12 cellular contexts compared by ENCODE assay signal in genomic region chr5:132819468-132819867, GRCh38. TPM values are rescaled to one million over a fixed set of nuclear protein-coding genes. Genes with fewer than 3 reads are reported as not detected.
A peak's percentile ranks its signal among the peaks of the same experiment; 100 is the strongest.
DNase-seq lines count a peak whose midpoint lies in the region; ATAC-seq, FAIRE-seq and TF ChIP-seq lines count a peak whose summit lies in the region.
"Had no signal": no experiment of that assay in that cellular context is flagged by ENCODE, and none has a peak within 500 bp of the region (broad histone marks: within the 10 kb centered on the region; RNA-seq: fewer than 3 reads in every experiment).

No MANE protein-coding gene starts in this region.

- no TSS peak for BruUV-seq in K562 (replicated peaks; lab: Mats Ljungman, UMichigan)

- H3K4me1 ChIP-seq in BLaER1 treated with 17β-estradiol and CSF1 and Interleukin-3, amounts not matched to agents 10 nM and 100 nM: peaks cover 0 to 17% (median 8%) of the 10 kb centered on the region in 10 experiments; a peak in 9 of 20 replicates
- H3K4me1 ChIP-seq in K562 (replicated peaks in 1 of 2; ENCODE audit: control insufficient read depth in 2 of 2, insufficient read depth in 2 of 2, low read length in 2 of 2): peaks cover 2 to 23% of the 10 kb centered on the region in 2 experiments; a peak in 3 of 5 replicates

- H4K20me1 ChIP-seq in BLaER1 treated with 17β-estradiol and CSF1 and Interleukin-3, amounts not matched to agents 10 nM and 100 nM: peaks cover 0 to 32% (median 9%) of the 10 kb centered on the region in 11 experiments; a peak in 13 of 22 replicates
- H4K20me1 ChIP-seq in K562 (replicated peaks; ENCODE audit: control insufficient read depth, insufficient read depth, low read length): no peaks in the 10 kb centered on the region

- no peaks in the 10 kb centered on the region for H3K9me3 Mint-ChIP-seq in naive thymus-derived CD8-positive, alpha-beta T cell

- H2AFZ ChIP-seq in K562 (ENCODE audit: low read depth, low read length): no peak overlapping the region

- in situ Hi-C loops in K562 (cut with MboI): no loop called here

- peaks cover 52 to 99% (median 88%) of the 10 kb centered on the region in 11 experiments for H3K27me3 ChIP-seq in BLaER1 treated with 17β-estradiol and CSF1 and Interleukin-3, amounts not matched to agents 10 nM and 100 nM
- H3K27me3 ChIP-seq in K562 (ENCODE audit: control insufficient read depth in 2 of 2, insufficient read depth in 2 of 2, low read length in 2 of 2): no peaks in the 10 kb centered on the region

- intact Hi-C loops in K562 (cut with micrococcal nuclease): no loop called here

- H3K4me1 Mint-ChIP-seq in naive thymus-derived CD8-positive, alpha-beta T cell: peaks cover 6 to 27% (median 15%) of the 10 kb centered on the region in 4 donors

- no peaks in the 10 kb centered on the region for H3K9me1 ChIP-seq in K562 (ENCODE audit: control insufficient read depth, insufficient read depth, low read length)

- CTCF ChIA-PET in K562 (lab: Yijun Ruan, JAX; ENCODE audit: low intra/inter-chr PET ratio): interaction anchor here (0.7 to 2.4 kb wide), 7 partner anchors 27 to 434 kb away, joined by 3 to 19 read pairs (median 5); partner anchors contain the start of gene UQCRQ

- H3K27ac ChIP-seq in BLaER1 treated with 17β-estradiol and CSF1 and Interleukin-3, amounts not matched to agents 10 nM and 100 nM: no peak overlapping the region
- H3K27ac ChIP-seq in K562 (ENCODE audit: extremely low read depth, low read depth, low read length): no peak overlapping the region
- H3K27ac ChIP-seq: prostate gland, upper lobe of left lung had no signal

- peaks cover 0 to 5% (median 3%) of the 10 kb centered on the region in 11 experiments; a peak in 16 of 22 replicates for H3K9me3 ChIP-seq in BLaER1 treated with 17β-estradiol and CSF1 and Interleukin-3, amounts not matched to agents 10 nM and 100 nM (replicated peaks in 1 of 11)
- no peaks in the 10 kb centered on the region for H3K9me3 ChIP-seq in K562 (replicated peaks; ENCODE audit: control insufficient read depth, insufficient read depth, low read depth, low read length)
- H3K9me3 ChIP-seq: prostate gland, upper lobe of left lung had no signal

- peaks cover 0 to 18% (median 0%) of the 10 kb centered on the region in 11 experiments; a peak in 8 of 22 replicates for H3K36me3 ChIP-seq in BLaER1 treated with 17β-estradiol and CSF1 and Interleukin-3, amounts not matched to agents 10 nM and 100 nM
- peaks cover 18% of the 10 kb centered on the region; the same call in 2 of the 3 replicates for H3K36me3 ChIP-seq in K562 (ENCODE audit: control insufficient read depth, insufficient read depth, low read length)
- H3K36me3 ChIP-seq: prostate gland had no signal

- TF ChIP-seq CTCF in GM12875 (IDR thresholded peaks at IDR 0.05; ENCODE audit: borderline replicate concordance, insufficient read depth, low read depth, low read length) (no peak), K562 (IDR thresholded peaks at IDR 0.05 in 2 of 3, conservative IDR thresholded peaks at IDR 0.05 in 1 of 3; ENCODE audit: insufficient read depth in 2 of 3, low read depth in 1 of 3, low read length in 3 of 3) (no peak)

- 83% methylated on average over 17 of the region's 26 CpGs for WGBS in K562 (ENCODE audit: insufficient coverage, low coverage, missing lambda C conversion rate)

- H3K4me3 ChIP-seq in BLaER1 treated with 17β-estradiol and CSF1 and Interleukin-3, amounts not matched to agents 10 nM and 100 nM: peak overlapping the region in 3 of 10 experiments; percentile 19 to 52 (median 20); a peak in 3 of 20 replicates
- H3K4me3 ChIP-seq in GM12875 (ENCODE audit: low read depth, low read length) (peak overlapping the region; percentile 6), K562 (no peak overlapping the region)
- H3K4me3 ChIP-seq: prostate gland, upper lobe of left lung had no signal

- peak overlapping the region; percentile 25 to 73 (median 51); a peak in 21 of 22 replicates for H3K4me2 ChIP-seq in BLaER1 treated with 17β-estradiol and CSF1 and Interleukin-3, amounts not matched to agents 10 nM and 100 nM
- no peak overlapping the region for H3K4me2 ChIP-seq in K562 (ENCODE audit: insufficient read depth, low read length)

- POLR2A ChIA-PET in K562 (lab: Yijun Ruan, JAX): interaction anchor here (1.0 to 4.0 kb wide), 15 partner anchors 10 to 172 kb away, joined by 3 to 20 read pairs (median 5); partner anchors contain the start of genes GDF9, KIF3A, SHROOM1 and UQCRQ
- POLR2A ChIA-PET in naive thymus-derived CD8-positive, alpha-beta T cell (lab: Charles Lee): interaction anchor here (0.9 to 2.5 kb wide), 4 partner anchors 10 to 432 kb away, joined by 3 to 7 read pairs (median 4); partner anchors contain the start of gene CCNI2

- peaks cover 3 to 33% (median 24%) of the 10 kb centered on the region in 5 donors for H3K27me3 Mint-ChIP-seq in naive thymus-derived CD8-positive, alpha-beta T cell

- DNase-seq in K562 (ENCODE audit: extremely low read depth in 1 of 4, low spot score in 3 of 4) (no peak), AG08396 (ENCODE audit: low spot score) (no peak), HUDEP-2 (lab: John Stamatoyannopoulos, UW; ENCODE audit: unreplicated experiment in 76 of 76) (no peak)
- DNase-seq in naive thymus-derived CD8-positive, alpha-beta T cell: peak in 1 of 10 donors; percentile 31
- DNase-seq: activated gamma-delta T cell had no signal

- TF ChIP-seq POLR2A in K562 (conservative IDR thresholded peaks at IDR 0.05): no peak

- FAIRE-seq in K562 (lab: Jason Lieb, UNC): no peak

- peak overlapping the region; percentile 74 to 88 (median 77) for H3K4me3 Mint-ChIP-seq in naive thymus-derived CD8-positive, alpha-beta T cell

- no peaks in the 10 kb centered on the region for H3K79me2 ChIP-seq in K562 (ENCODE audit: control insufficient read depth, insufficient read depth, low read length)

- no peak for TF ChIP-seq EP300 in K562 (IDR thresholded peaks at IDR 0.05; ENCODE audit: low read length)

- no peaks in the 10 kb centered on the region for H3K36me3 Mint-ChIP-seq in naive thymus-derived CD8-positive, alpha-beta T cell

- H3K9ac ChIP-seq in BLaER1 treated with 17β-estradiol and CSF1 and Interleukin-3, amounts not matched to agents 10 nM and 100 nM: 0 out of 22 replicates have a peak overlapping the region, but pooled peaks of 1 of the 11 experiments have one; percentile 7
- H3K9ac ChIP-seq in K562 (ENCODE audit: insufficient read depth in 1 of 2, low read depth in 2 of 2, low read length in 2 of 2): no peak overlapping the region

- TF ChIP-seq RAD21 in K562 (CRISPR knock-in tag; conservative IDR thresholded peaks at IDR 0.05 in 1 of 2, IDR thresholded peaks at IDR 0.05 in 1 of 2): no peak

- ATAC-seq in K562 (no peak), GM21515 (IDR thresholded peaks at IDR 0.05; ENCODE audit: unreplicated experiment) (no peak), HG03354 (IDR thresholded peaks at IDR 0.05; ENCODE audit: poor library complexity, severe bottlenecking, unreplicated experiment) (no peak)
- peak; percentile 24 to 46 for ATAC-seq in naive thymus-derived CD8-positive, alpha-beta T cell

- H3K27ac Mint-ChIP-seq in naive thymus-derived CD8-positive, alpha-beta T cell: peak overlapping the region in 6 of 10 donors; percentile 0 to 74 (median 37)

RNA-seq across cellular contexts. Expression of gene SOWAHA, which starts 6.4 kb away (rescaled TPM):
- total RNA-seq in K562 (2011; cell fraction: chromatin; rRNA removed; ENCODE audit: low replicate concordance): not detected in 2 replicates
- total RNA-seq in K562 (2011; cell fraction: nucleolus; rRNA removed): not detected in 2 replicates
- total RNA-seq in K562 (2011; cell fraction: nucleoplasm; rRNA removed): not detected in 2 replicates
- total RNA-seq in K562 (2014; rRNA removed) (not detected in 2 replicates), K562 (2014; rRNA removed; fragmentation: Illumina TruSeq; extraction: Trizol) (not detected in 2 replicates), K562 (2015; rRNA removed; fragmentation: Illumina TruSeq; extraction: Trizol) (not detected in 2 replicates), K562 (2021) (not detected in 2 replicates)
- polyA plus RNA-seq in K562 (2011; rRNA removed) (not detected in 2 replicates), K562 (2014; fragmentation: Illumina TruSeq; extraction: Trizol) (not detected in 2 replicates), K562 (2014; fragmentation: Nextera tagmentation; extraction: Ambion mirVana) (not detected), K562 (2014; rRNA removed) (not detected in 2 replicates)
- not detected in 2 replicates for polyA plus RNA-seq in K562 (2011; cell fraction: cytosol; rRNA removed)
- polyA plus RNA-seq in K562 (2011; cell fraction: nucleus; rRNA removed): not detected in 2 replicates
- polyA plus RNA-seq in K562 (2012): 0.03 and 0.06 TPM in 2 replicates
- polyA minus RNA-seq in K562 (2011; rRNA and poly(A)+ RNA removed): not detected in 2 replicates
- polyA minus RNA-seq in K562 (2011; cell fraction: cytosol; rRNA and poly(A)+ RNA removed): not detected in 2 replicates
- polyA minus RNA-seq in K562 (2011; cell fraction: nucleus; rRNA and poly(A)+ RNA removed): not detected in 2 replicates
- not detected for total RNA-seq in naive thymus-derived CD8-positive, alpha-beta T cell
- polyA plus RNA-seq in naive thymus-derived CD8-positive, alpha-beta T cell: not detected
- total RNA-seq: HT1080 had no signal

RNA-seq across cellular contexts. Expression of gene SHROOM1, which starts 11.0 kb away (rescaled TPM):
- 39.2 and 105 TPM in 2 replicates for total RNA-seq in K562 (2011; cell fraction: chromatin; rRNA removed; ENCODE audit: low replicate concordance)
- total RNA-seq in K562 (2011; cell fraction: nucleolus; rRNA removed): 53.7 and 55.5 TPM in 2 replicates
- total RNA-seq in K562 (2011; cell fraction: nucleoplasm; rRNA removed): 27.4 and 41.9 TPM in 2 replicates
- total RNA-seq in K562 (2014; rRNA removed) (13.0 and 18.6 TPM in 2 replicates), K562 (2014; rRNA removed; fragmentation: Illumina TruSeq; extraction: Trizol) (5.3 and 6.1 TPM in 2 replicates), K562 (2015; rRNA removed; fragmentation: Illumina TruSeq; extraction: Trizol) (10.9 and 13.3 TPM in 2 replicates), K562 (2021) (25.6 and 26.5 TPM in 2 replicates)
- polyA plus RNA-seq in K562 (2011; rRNA removed) (11.9 and 12.8 TPM in 2 replicates), K562 (2014; fragmentation: Illumina TruSeq; extraction: Trizol) (14.6 and 14.8 TPM in 2 replicates), K562 (2014; fragmentation: Nextera tagmentation; extraction: Ambion mirVana) (under 1 TPM; 0.44 to 0.50 TPM), K562 (2014; rRNA removed) (22.3 and 26.0 TPM in 2 replicates)
- polyA plus RNA-seq in K562 (2011; cell fraction: cytosol; rRNA removed): 18.1 and 28.6 TPM in 2 replicates
- 28.4 and 60.2 TPM in 2 replicates for polyA plus RNA-seq in K562 (2011; cell fraction: nucleus; rRNA removed)
- polyA plus RNA-seq in K562 (2012): 19.1 and 22.2 TPM in 2 replicates
- 3.8 and 7.6 TPM in 2 replicates for polyA minus RNA-seq in K562 (2011; rRNA and poly(A)+ RNA removed)
- polyA minus RNA-seq in K562 (2011; cell fraction: cytosol; rRNA and poly(A)+ RNA removed): 6.1 and 7.0 TPM in 2 replicates
- 11.3 and 12.4 TPM in 2 replicates for polyA minus RNA-seq in K562 (2011; cell fraction: nucleus; rRNA and poly(A)+ RNA removed)
- not detected for total RNA-seq in naive thymus-derived CD8-positive, alpha-beta T cell
- polyA plus RNA-seq in naive thymus-derived CD8-positive, alpha-beta T cell: not detected

RNA-seq across cellular contexts. Expression of gene SEPTIN8, which starts 42.4 kb away (rescaled TPM):
- 136 and 205 TPM in 2 replicates for total RNA-seq in K562 (2011; cell fraction: chromatin; rRNA removed; ENCODE audit: low replicate concordance)
- 103 and 109 TPM in 2 replicates for total RNA-seq in K562 (2011; cell fraction: nucleolus; rRNA removed)
- 115 and 139 TPM in 2 replicates for total RNA-seq in K562 (2011; cell fraction: nucleoplasm; rRNA removed)
- total RNA-seq in K562 (2014; rRNA removed) (92.0 and 109 TPM in 2 replicates), K562 (2014; rRNA removed; fragmentation: Illumina TruSeq; extraction: Trizol) (68.2 and 79.3 TPM in 2 replicates), K562 (2015; rRNA removed; fragmentation: Illumina TruSeq; extraction: Trizol) (101 TPM in 2 replicates), K562 (2021) (131 and 137 TPM in 2 replicates)
- polyA plus RNA-seq in K562 (2011; rRNA removed) (121 and 149 TPM in 2 replicates), K562 (2014; fragmentation: Illumina TruSeq; extraction: Trizol) (113 and 142 TPM in 2 replicates), K562 (2014; fragmentation: Nextera tagmentation; extraction: Ambion mirVana) (10 to 100 TPM; 19.3 to 21.0 TPM), K562 (2014; rRNA removed) (129 and 143 TPM in 2 replicates)
- 72.8 and 87.1 TPM in 2 replicates for polyA plus RNA-seq in K562 (2011; cell fraction: cytosol; rRNA removed)
- 578 and 627 TPM in 2 replicates for polyA plus RNA-seq in K562 (2011; cell fraction: nucleus; rRNA removed)
- polyA plus RNA-seq in K562 (2012): 143 and 180 TPM in 2 replicates
- polyA minus RNA-seq in K562 (2011; rRNA and poly(A)+ RNA removed): 67.6 and 68.1 TPM in 2 replicates
- polyA minus RNA-seq in K562 (2011; cell fraction: cytosol; rRNA and poly(A)+ RNA removed): 32.1 and 40.2 TPM in 2 replicates
- polyA minus RNA-seq in K562 (2011; cell fraction: nucleus; rRNA and poly(A)+ RNA removed): 85.5 and 131 TPM in 2 replicates
- 1 to 10 TPM; 5.8 to 6.6 TPM for total RNA-seq in naive thymus-derived CD8-positive, alpha-beta T cell
- 1 to 10 TPM in 2 of 3 donors, under 1 TPM in 1; 0.82 to 1.2 (median 1.1) TPM for polyA plus RNA-seq in naive thymus-derived CD8-positive, alpha-beta T cell

RNA-seq across cellular contexts. Expression of gene GDF9, which starts 46.8 kb away (rescaled TPM):
- 0.25 and 1.1 TPM in 2 replicates for total RNA-seq in K562 (2011; cell fraction: chromatin; rRNA removed; ENCODE audit: low replicate concordance)
- 0.17 and 0.39 TPM in 2 replicates for total RNA-seq in K562 (2011; cell fraction: nucleolus; rRNA removed)
- total RNA-seq in K562 (2011; cell fraction: nucleoplasm; rRNA removed): 0.44 and 0.69 TPM in 2 replicates
- 0.12 TPM in 1 of 2 replicates, not detected in the other for total RNA-seq in K562 (2014; rRNA removed)
- 0.13 and 0.18 TPM in 2 replicates for total RNA-seq in K562 (2014; rRNA removed; fragmentation: Illumina TruSeq; extraction: Trizol)
- total RNA-seq in K562 (2015; rRNA removed; fragmentation: Illumina TruSeq; extraction: Trizol): 0.15 and 0.18 TPM in 2 replicates
- 0.20 and 0.22 TPM in 2 replicates for total RNA-seq in K562 (2021)
- polyA plus RNA-seq in K562 (2011; rRNA removed): 0.70 and 1.1 TPM in 2 replicates
- 0.30 and 0.52 TPM in 2 replicates for polyA plus RNA-seq in K562 (2011; cell fraction: cytosol; rRNA removed)
- polyA plus RNA-seq in K562 (2011; cell fraction: nucleus; rRNA removed): 0.68 and 1.2 TPM in 2 replicates
- 0.22 and 0.35 TPM in 2 replicates for polyA plus RNA-seq in K562 (2012)
- polyA plus RNA-seq in K562 (2014; fragmentation: Illumina TruSeq; extraction: Trizol): 0.28 and 0.37 TPM in 2 replicates
- under 1 TPM; 0.10 to 0.15 TPM for polyA plus RNA-seq in K562 (2014; fragmentation: Nextera tagmentation; extraction: Ambion mirVana)
- 0.27 and 0.66 TPM in 2 replicates for polyA plus RNA-seq in K562 (2014; rRNA removed)
- 0.39 and 0.45 TPM in 2 replicates for polyA minus RNA-seq in K562 (2011; rRNA and poly(A)+ RNA removed)
- not detected in 2 replicates for polyA minus RNA-seq in K562 (2011; cell fraction: cytosol; rRNA and poly(A)+ RNA removed)
- 0.78 TPM in 1 of 2 replicates, not detected in the other for polyA minus RNA-seq in K562 (2011; cell fraction: nucleus; rRNA and poly(A)+ RNA removed)
- total RNA-seq in naive thymus-derived CD8-positive, alpha-beta T cell: 1 to 10 TPM; 1.2 to 1.7 TPM
- under 1 TPM in 2 of 3 donors, not detected in 1; 0.30 to 0.45 TPM for polyA plus RNA-seq in naive thymus-derived CD8-positive, alpha-beta T cell

RNA-seq across cellular contexts. Expression of gene UQCRQ, which starts 47.0 kb away (rescaled TPM):
- total RNA-seq in K562 (2011; cell fraction: chromatin; rRNA removed; ENCODE audit: low replicate concordance): 72.2 and 104 TPM in 2 replicates
- total RNA-seq in K562 (2011; cell fraction: nucleolus; rRNA removed): 114 and 128 TPM in 2 replicates
- 118 and 129 TPM in 2 replicates for total RNA-seq in K562 (2011; cell fraction: nucleoplasm; rRNA removed)
- total RNA-seq in K562 (2014; rRNA removed) (307 and 353 TPM in 2 replicates), K562 (2014; rRNA removed; fragmentation: Illumina TruSeq; extraction: Trizol) (641 and 716 TPM in 2 replicates), K562 (2015; rRNA removed; fragmentation: Illumina TruSeq; extraction: Trizol) (334 and 373 TPM in 2 replicates), K562 (2021) (888 and 1,004 TPM in 2 replicates)
- polyA plus RNA-seq in K562 (2011; rRNA removed) (813 and 883 TPM in 2 replicates), K562 (2014; fragmentation: Illumina TruSeq; extraction: Trizol) (235 and 336 TPM in 2 replicates), K562 (2014; fragmentation: Nextera tagmentation; extraction: Ambion mirVana) (1,000 to 10,000 TPM; 2,318 to 2,421 TPM), K562 (2014; rRNA removed) (883 and 917 TPM in 2 replicates)
- 439 and 559 TPM in 2 replicates for polyA plus RNA-seq in K562 (2011; cell fraction: cytosol; rRNA removed)
- polyA plus RNA-seq in K562 (2011; cell fraction: nucleus; rRNA removed): 273 and 303 TPM in 2 replicates
- 351 and 842 TPM in 2 replicates for polyA plus RNA-seq in K562 (2012)
- 61.8 and 67.0 TPM in 2 replicates for polyA minus RNA-seq in K562 (2011; rRNA and poly(A)+ RNA removed)
- 54.0 and 70.0 TPM in 2 replicates for polyA minus RNA-seq in K562 (2011; cell fraction: cytosol; rRNA and poly(A)+ RNA removed)
- polyA minus RNA-seq in K562 (2011; cell fraction: nucleus; rRNA and poly(A)+ RNA removed): 59.4 and 82.3 TPM in 2 replicates
- 100 to 1,000 TPM; 101 to 114 TPM for total RNA-seq in naive thymus-derived CD8-positive, alpha-beta T cell
- 100 to 1,000 TPM; 594 to 702 (median 638) TPM for polyA plus RNA-seq in naive thymus-derived CD8-positive, alpha-beta T cell

Comparison
In these comparisons a context has a peak if more than half of its experiments do, and no peak if none do; other contexts are left out.
1. ATAC-seq: peak in naive thymus-derived CD8-positive, alpha-beta T cell (2 of 2); none in K562 (single experiment), GM21515 (single experiment) and HG03354 (single experiment).
2. RNA of gene SHROOM1, which starts 11.0 kb away (total RNA-seq): 5.3 to 105 TPM in K562; not detected in naive thymus-derived CD8-positive, alpha-beta T cell; every median in the first group is over 4 times any median in the second.
3. RNA of gene SEPTIN8, which starts 42.4 kb away (total RNA-seq): 68.2 to 205 TPM in K562; 5.8 to 6.6 TPM in naive thymus-derived CD8-positive, alpha-beta T cell; every median in the first group is over 4 times any median in the second.